ENCODE assay signal across 29 cellular contexts in genomic region chr6:134935076-134935475, GRCh38. TPM values are rescaled to one million over a fixed set of nuclear protein-coding genes. Genes with fewer than 3 reads are reported as not detected.
DNase-seq lines count a peak whose midpoint lies in the region; ATAC-seq, FAIRE-seq and TF ChIP-seq lines count a peak whose summit lies in the region.
"Had no signal": no experiment of that assay in that cellular context is flagged by ENCODE, and none has a peak within 500 bp of the region (broad histone marks: within the 10 kb centered on the region; RNA-seq: fewer than 3 reads in every experiment).

No MANE protein-coding gene starts in this region.

- in situ Hi-C loops in K562 (cut with MboI): no loop called here

- peaks cover 10 to 12% of the 10 kb centered on the region in 2 experiments; a peak in 4 of 5 replicates for H3K27me3 ChIP-seq in K562 (ENCODE audit: control insufficient read depth in 2 of 2, insufficient read depth in 2 of 2, low read length in 2 of 2)
- H3K27me3 ChIP-seq: BLaER1 treated with 17β-estradiol and CSF1 and Interleukin-3, amounts not matched to agents 10 nM and 100 nM; spleen had no signal

- no peak for TF ChIP-seq CTCF in K562 (IDR thresholded peaks at IDR 0.05 in 2 of 3, conservative IDR thresholded peaks at IDR 0.05 in 1 of 3; ENCODE audit: insufficient read depth in 2 of 3, low read depth in 1 of 3, low read length in 3 of 3)

- WGBS in K562 (ENCODE audit: insufficient coverage, low coverage, missing lambda C conversion rate): 10% methylated on average over 4 of the region's 4 CpGs

- no peak for TF ChIP-seq POLR2A in K562 (conservative IDR thresholded peaks at IDR 0.05)

- BruUV-seq in K562 (replicated peaks; lab: Mats Ljungman, UMichigan): no TSS peak

- H3K9me3 ChIP-seq in K562 (replicated peaks; ENCODE audit: control insufficient read depth, insufficient read depth, low read depth, low read length): no peaks in the 10 kb centered on the region
- H3K9me3 ChIP-seq: BLaER1 treated with 17β-estradiol and CSF1 and Interleukin-3, amounts not matched to agents 10 nM and 100 nM; spleen had no signal

- intact Hi-C loops in K562 (cut with micrococcal nuclease): loop anchor here (5.0 kb wide), 1 partner anchor 48 kb away; no protein-coding TSS in a partner anchor
- intact Hi-C loops in left colon (cut with DNase I, micrococcal nuclease): no loop called here

- no peak for TF ChIP-seq RAD21 in K562 (CRISPR knock-in tag; conservative IDR thresholded peaks at IDR 0.05 in 1 of 2, IDR thresholded peaks at IDR 0.05 in 1 of 2)

- H3K79me2 ChIP-seq in K562 (ENCODE audit: control insufficient read depth, insufficient read depth, low read length): no peaks in the 10 kb centered on the region

- H3K27ac ChIP-seq in K562 (ENCODE audit: extremely low read depth, low read depth, low read length): no peak overlapping the region
- H3K27ac ChIP-seq: BLaER1 treated with 17β-estradiol and CSF1 and Interleukin-3, amounts not matched to agents 10 nM and 100 nM; spleen had no signal

- ATAC-seq in K562 (no peak), left colon (peak; percentile 59), GM21390 (IDR thresholded peaks at IDR 0.05; ENCODE audit: unreplicated experiment) (no peak), HG03159 (IDR thresholded peaks at IDR 0.05; ENCODE audit: unreplicated experiment) (no peak), HG03108 (IDR thresholded peaks at IDR 0.05; ENCODE audit: unreplicated experiment) (no peak)
- ATAC-seq: activated T-helper 17 cell treated with anti-CD3 and anti-CD28 coated beads, Interleukin-2, amount 50 U/mL, for 72 hours; left cardiac atrium had no signal

- H3K4me3 ChIP-seq in K562: no peak overlapping the region
- H3K4me3 ChIP-seq: BLaER1 treated with 17β-estradiol and CSF1 and Interleukin-3, amounts not matched to agents 10 nM and 100 nM; spleen had no signal

- H3K4me2 ChIP-seq in K562 (ENCODE audit: insufficient read depth, low read length): no peak overlapping the region
- H3K4me2 ChIP-seq: BLaER1 treated with 17β-estradiol and CSF1 and Interleukin-3, amounts not matched to agents 10 nM and 100 nM had no signal

- DNase-seq in DMS53 (lab: John Stamatoyannopoulos, UW): peak; percentile 45
- DNase-seq in NCI-H226: peak; percentile 64
- no peak for DNase-seq in K562 (ENCODE audit: extremely low read depth in 1 of 4, low spot score in 3 of 4)
- DNase-seq in left colon: no peak
- DNase-seq in Kasumi-1 (lab: John Stamatoyannopoulos, UW): no peak
- DNase-seq: activated CD4-positive, alpha-beta T cell treated with anti-CD3 and anti-CD28 coated beads, Interleukin-2, amount 50 U/mL, for 4 hours; activated CD4-positive, CD25-positive, alpha-beta regulatory T cell; anterior cingulate cortex; caudate nucleus; glutamatergic neuron; GOT3; left cardiac atrium; naive B cell; NCI-H1048; NCI-H187 treated with DMSO at 0.1 percent for 48 hours; NCI-H774; occipital lobe; retina; SHP77 treated with DMSO at 0.1 percent for 48 hours; spleen; stimulated activated CD4-positive, alpha-beta T cell treated with anti-CD3 and anti-CD28 coated beads, Interleukin-4, amount 100 ng/mL, for 4 hours; stimulated activated naive CD4-positive, alpha-beta T cell had no signal

- no peak for TF ChIP-seq EP300 in K562 (IDR thresholded peaks at IDR 0.05; ENCODE audit: low read length)

- no peaks in the 10 kb centered on the region for H3K9me1 ChIP-seq in K562 (ENCODE audit: control insufficient read depth, insufficient read depth, low read length)

- POLR2A ChIA-PET in K562 (lab: Yijun Ruan, JAX): no interaction called here

- no peak overlapping the region for H3K9ac ChIP-seq in K562 (ENCODE audit: insufficient read depth in 1 of 2, low read depth in 2 of 2, low read length in 2 of 2)
- H3K9ac ChIP-seq: BLaER1 treated with 17β-estradiol and CSF1 and Interleukin-3, amounts not matched to agents 10 nM and 100 nM had no signal

- CTCF ChIA-PET in K562 (lab: Yijun Ruan, JAX; ENCODE audit: low intra/inter-chr PET ratio): no interaction called here

- no peaks in the 10 kb centered on the region for H4K20me1 ChIP-seq in K562 (replicated peaks; ENCODE audit: control insufficient read depth, insufficient read depth, low read length)
- H4K20me1 ChIP-seq: BLaER1 treated with 17β-estradiol and CSF1 and Interleukin-3, amounts not matched to agents 10 nM and 100 nM had no signal

- no peaks in the 10 kb centered on the region; a peak in 1 of 5 replicates for H3K4me1 ChIP-seq in K562 (replicated peaks in 1 of 2; ENCODE audit: control insufficient read depth in 2 of 2, insufficient read depth in 2 of 2, low read length in 2 of 2)

- no peaks in the 10 kb centered on the region for H3K36me3 ChIP-seq in K562 (ENCODE audit: control insufficient read depth, insufficient read depth, low read length)
- H3K36me3 ChIP-seq: BLaER1 treated with 17β-estradiol and CSF1 and Interleukin-3, amounts not matched to agents 10 nM and 100 nM; spleen had no signal

- no peak overlapping the region for H2AFZ ChIP-seq in K562 (ENCODE audit: low read depth, low read length)

- no peak for FAIRE-seq in K562 (lab: Jason Lieb, UNC)
- FAIRE-seq: endometrium, urothelium cell line had no signal

TF ChIP-seq in K562, 482 proteins besides CTCF, POLR2A, EP300 and RAD21:
- no peak for TF ChIP-seq HDGF (IDR thresholded peaks at IDR 0.05)
- peak; percentile 52 for TF ChIP-seq FOSL1 (tag; conservative IDR thresholded peaks at IDR 0.05)
- TF ChIP-seq XRCC4 (IDR thresholded peaks at IDR 0.05; ENCODE audit: extremely low read depth, insufficient read depth, insufficient read length): no peak
- TF ChIP-seq FOXA3 (CRISPR knock-in tag; conservative IDR thresholded peaks at IDR 0.05 in 1 of 2, IDR thresholded peaks at IDR 0.05 in 1 of 2): no peak
- no peak for TF ChIP-seq HNRNPL (IDR thresholded peaks at IDR 0.05; ENCODE audit: low read depth, low read length)

RNA-seq across cellular contexts. Expression of gene ALDH8A1, which starts 14.8 kb away (rescaled TPM):
- total RNA-seq in K562 (2011; cell fraction: chromatin; rRNA removed; ENCODE audit: low replicate concordance): 0.55 and 0.74 TPM in 2 replicates
- not detected in 2 replicates for total RNA-seq in K562 (2011; cell fraction: nucleolus; rRNA removed)
- total RNA-seq in K562 (2011; cell fraction: nucleoplasm; rRNA removed): 0.76 TPM in 1 of 2 replicates, not detected in the other
- total RNA-seq in K562 (2014; rRNA removed) (0.04 and 0.05 TPM in 2 replicates), K562 (2014; rRNA removed; fragmentation: Illumina TruSeq; extraction: Trizol) (0.04 TPM in 1 of 2 replicates, not detected in the other), K562 (2015; rRNA removed; fragmentation: Illumina TruSeq; extraction: Trizol) (0.18 and 0.19 TPM in 2 replicates), K562 (2021) (0.16 and 0.18 TPM in 2 replicates), left colon (under 1 TPM; 0.55 to 0.56 TPM)
- polyA plus RNA-seq in K562 (2011; rRNA removed) (0.03 and 0.08 TPM in 2 replicates), K562 (2014; fragmentation: Illumina TruSeq; extraction: Trizol) (0.08 TPM in 1 of 2 replicates, not detected in the other), K562 (2014; fragmentation: Nextera tagmentation; extraction: Ambion mirVana) (under 1 TPM in 1 of 2 experiments, not detected in 1; 0.03 TPM), K562 (2014; rRNA removed) (0.03 TPM in 2 replicates)
- 0.01 and 0.06 TPM in 2 replicates for polyA plus RNA-seq in K562 (2011; cell fraction: cytosol; rRNA removed)
- 0.21 TPM in 1 of 2 replicates, not detected in the other for polyA plus RNA-seq in K562 (2011; cell fraction: nucleus; rRNA removed)
- polyA plus RNA-seq in K562 (2012): 0.04 and 0.05 TPM in 2 replicates
- polyA minus RNA-seq in K562 (2011; rRNA and poly(A)+ RNA removed): 0.15 TPM in 1 of 2 replicates, not detected in the other
- polyA minus RNA-seq in K562 (2011; cell fraction: cytosol; rRNA and poly(A)+ RNA removed): not detected in 2 replicates
- polyA minus RNA-seq in K562 (2011; cell fraction: nucleus; rRNA and poly(A)+ RNA removed): 0.78 TPM in 1 of 2 replicates, not detected in the other

Comparison
In these comparisons a context has a peak if more than half of its experiments do, and no peak if none do; other contexts are left out.
1. DNase-seq: peak in DMS53 (single experiment) and NCI-H226 (single experiment); none in K562 (0 of 4), left colon (0 of 2) and Kasumi-1 (0 of 2).